ENCODE assay signal across 8 cellular contexts in genomic region chr18:22933958-22934423, GRCh38. TPM values are rescaled to one million over a fixed set of nuclear protein-coding genes. Genes with fewer than 3 reads are reported as not detected.
DNase-seq lines count a peak whose midpoint lies in the region; ATAC-seq and TF ChIP-seq lines count a peak whose summit lies in the region.

No MANE protein-coding gene starts in this region.

- H3K4ac ChIP-seq in mesenchymal stem cell (ENCODE audit: low read depth in 1 of 2, low read length in 2 of 2) = no peak overlapping the region

- peak overlapping the region; percentile 74 for H2AFZ ChIP-seq in mesenchymal stem cell (ENCODE audit: low read depth, low read length)

- H2BK5ac ChIP-seq in mesenchymal stem cell (ENCODE audit: low read depth, low read length, poor library complexity, severe bottlenecking) = no peak overlapping the region

- no peak for TF ChIP-seq CTCF in A673 (conservative IDR thresholded peaks at IDR 0.05; ENCODE audit: low read depth, low read length)
- TF ChIP-seq CTCF in ascending aorta (IDR thresholded peaks at IDR 0.05) = no peak

- no peak overlapping the region for H3K18ac ChIP-seq in mesenchymal stem cell (ENCODE audit: low read depth in 1 of 2, low read length in 2 of 2)

- POLR2A ChIA-PET in A673 (lab: Charles Lee; ENCODE audit: low non-redundant PET) = no interaction called here

- BruUV-seq in A673 (replicated peaks; lab: Mats Ljungman, UMichigan) = no TSS peak

- H3K27me3 ChIP-seq in A673 (replicated peaks; ENCODE audit: insufficient read depth, low read depth, low read length, poor library complexity) (no peaks in the 10 kb centered on the region), ascending aorta (no peaks in the 10 kb centered on the region), mesenchymal stem cell (ENCODE audit: control insufficient read depth in 1 of 2, insufficient read depth in 1 of 2, low read length in 2 of 2) (no peaks in the 10 kb centered on the region)

- H4K8ac ChIP-seq in mesenchymal stem cell (ENCODE audit: low read length) = peak overlapping the region; percentile 12

- H3K9me3 ChIP-seq in A673 (ENCODE audit: low read depth, low read length, poor library complexity, severe bottlenecking) = no peaks in the 10 kb centered on the region
- no peaks in the 10 kb centered on the region for H3K9me3 ChIP-seq in ascending aorta
- no peaks in the 10 kb centered on the region for H3K9me3 ChIP-seq in mesenchymal stem cell (ENCODE audit: control insufficient read depth, low read length)

- H3K4me3 ChIP-seq in A673 (ENCODE audit: low read depth, low read length, poor library complexity, severe bottlenecking) (peak overlapping the region; percentile 88), ascending aorta (peak overlapping the region; percentile 80 to 86), mesenchymal stem cell (ENCODE audit: insufficient read depth in 1 of 2, low read depth in 1 of 2, low read length in 2 of 2) (peak overlapping the region; percentile 82 to 86)

- peak overlapping the region; percentile 98 for H3K9ac ChIP-seq in mesenchymal stem cell (ENCODE audit: low read length)

- peaks cover 8% of the 10 kb centered on the region for H3K79me1 ChIP-seq in mesenchymal stem cell (replicated peaks; ENCODE audit: low read length, poor library complexity, severe bottlenecking)

- intact Hi-C loops in A673 (cut with micrococcal nuclease; ENCODE audit: unreplicated experiment) (loop anchor here (5.0 kb wide), 1 partner anchor 112 kb away; no protein-coding TSS in a partner anchor), ascending aorta (cut with DNase I) (loop anchor here (1.0 to 10.0 kb wide), 6 partner anchors 48 to 1103 kb away; partner anchors contain the start of genes GATA6 and RMC1)

- H2AK5ac ChIP-seq in mesenchymal stem cell (ENCODE audit: low read length, severe bottlenecking) = no peak overlapping the region

- H3K27ac ChIP-seq in A673 (ENCODE audit: low read depth, low read length, poor library complexity, severe bottlenecking) = peak overlapping the region; percentile 98
- H3K27ac ChIP-seq in ascending aorta = peak overlapping the region; percentile 94 to 97
- H3K27ac ChIP-seq in mesenchymal stem cell (ENCODE audit: low read length, poor library complexity, severe bottlenecking) = no peak overlapping the region

- peaks cover 20% of the 10 kb centered on the region for H3K36me3 ChIP-seq in A673 (ENCODE audit: insufficient read depth, low read length, poor library complexity, severe bottlenecking)
- H3K36me3 ChIP-seq in ascending aorta = no peaks in the 10 kb centered on the region
- peaks cover 7 to 13% of the 10 kb centered on the region in 2 experiments for H3K36me3 ChIP-seq in mesenchymal stem cell (ENCODE audit: control insufficient read depth in 1 of 2, insufficient read depth in 2 of 2, low read depth in 1 of 2, low read length in 2 of 2)

- no peak overlapping the region for H2BK12ac ChIP-seq in mesenchymal stem cell (ENCODE audit: low read length in 2 of 2)

- no peak overlapping the region for H2BK15ac ChIP-seq in mesenchymal stem cell (ENCODE audit: low read depth, poor library complexity, severe bottlenecking)

- no peak overlapping the region for H3K14ac ChIP-seq in mesenchymal stem cell (ENCODE audit: low read length in 2 of 2)

- CTCF ChIA-PET in A673 (lab: Charles Lee) = interaction anchor here (1.1 kb wide), 1 partner anchor 49 kb away, joined by 3 read pairs; no protein-coding TSS in a partner anchor

- DNase-seq in A673 (ENCODE audit: low spot score) (no peak), ascending aorta (ENCODE audit: low spot score in 2 of 2) (no peak), mesenchymal stem cell (no peak), NCI-H69 (lab: John Stamatoyannopoulos, UW) (no peak), 8988T (no peak), amniotic stem cell (lab: John Stamatoyannopoulos, UW) (no peak)

- H4K91ac ChIP-seq in mesenchymal stem cell (ENCODE audit: low read length) = no peak overlapping the region

- H3K23ac ChIP-seq in mesenchymal stem cell (ENCODE audit: low read length in 2 of 2) = no peak overlapping the region

- WGBS in mesenchymal stem cell = 6% methylated on average over 12 of the region's 17 CpGs

- ATAC-seq in GM19025 (IDR thresholded peaks at IDR 0.05; ENCODE audit: low read depth, unreplicated experiment) (peak; percentile 17), HG03558 (IDR thresholded peaks at IDR 0.05; ENCODE audit: extremely low read depth, unreplicated experiment) (peak; percentile 2)

- peak overlapping the region; percentile 98 for H3K4me2 ChIP-seq in mesenchymal stem cell (ENCODE audit: low read length, poor library complexity, severe bottlenecking)

- peaks cover 12% of the 10 kb centered on the region for H3K4me1 ChIP-seq in A673 (ENCODE audit: insufficient read depth, low read length, poor library complexity, severe bottlenecking)
- H3K4me1 ChIP-seq in ascending aorta = peaks cover 0 to 4% of the 10 kb centered on the region in 2 donors
- H3K4me1 ChIP-seq in mesenchymal stem cell (ENCODE audit: control insufficient read depth, insufficient read depth, low read depth, low read length) = peaks cover 1% of the 10 kb centered on the region

- no peak overlapping the region for H2BK120ac ChIP-seq in mesenchymal stem cell (ENCODE audit: low read depth, low read length)

RNA-seq across cellular contexts. Expression of gene RBBP8, which starts 0.9 kb away (rescaled TPM):
- total RNA-seq in A673 (2021) = 75.8 and 88.2 TPM in 2 replicates
- 1.9 TPM for total RNA-seq in ascending aorta
- 17.1 TPM for polyA plus RNA-seq in mesenchymal stem cell (2013, experiment 1 of 2)
- polyA plus RNA-seq in mesenchymal stem cell (2013, experiment 2 of 2) = 18.7 TPM

Comparison
In these comparisons a context has a peak if more than half of its experiments do, and no peak if none do; other contexts are left out.
1. RNA of gene RBBP8, which starts 0.9 kb away (total RNA-seq): 75.8 to 88.2 TPM in A673; 1.9 TPM in ascending aorta (single experiment); every median in the first group is over 10 times any median in the second.
2. Peak in every context shown above with its lines, with median percentiles within 50 percentile points of each other: H3K4me3 ChIP-seq.